ENCODE assay signal across 8 cellular contexts in genomic region chr2:162318280-162319222, GRCh38. TPM values are rescaled to one million over a fixed set of nuclear protein-coding genes. Genes with fewer than 3 reads are reported as not detected.
DNase-seq lines count a peak whose midpoint lies in the region; ATAC-seq, FAIRE-seq and TF ChIP-seq lines count a peak whose summit lies in the region.

Gene IFIH1, minus strand, starts transcription at chr2:162318684. Its CDS starts 377 bp downstream, at chr2:162318307.

- H3K4me1 Mint-ChIP-seq in activated naive CD8-positive, alpha-beta T cell treated with anti-CD3 and anti-CD28 coated beads, Interleukin-2, amount 10 ng/mL, durations not matched to agents 7 days and 5 days, result peaks cover 52% of the 10 kb centered on the region

- peak within 1 kb of the TSS; percentile 97 for H3K27ac Mint-ChIP-seq in activated naive CD8-positive, alpha-beta T cell treated with anti-CD3 and anti-CD28 coated beads, Interleukin-2, amount 10 ng/mL, durations not matched to agents 7 days and 5 days

- H3K4me1 ChIP-seq in pancreas (peaks cover 11 to 30% (median 17%) of the 10 kb centered on the region in 3 donors), tibial artery (peaks cover 0 to 31% (median 17%) of the 10 kb centered on the region in 4 donors)

- peak within 1 kb of the TSS; percentile 99 for H3K4me3 Mint-ChIP-seq in activated naive CD8-positive, alpha-beta T cell treated with anti-CD3 and anti-CD28 coated beads, Interleukin-2, amount 10 ng/mL, durations not matched to agents 7 days and 5 days

- POLR2A ChIA-PET in activated naive CD8-positive, alpha-beta T cell treated with anti-CD3 and anti-CD28 coated beads, Interleukin-2, amount 10 ng/mL, durations not matched to agents 7 days and 5 days (lab: Charles Lee), result interaction anchor here (0.6 to 2.2 kb wide), 9 partner anchors 9 to 1154 kb away, joined by 3 to 11 read pairs (median 4); partner anchors contain the start of genes GCA and PSMD14

- peak; percentile 81 for ATAC-seq in activated naive CD8-positive, alpha-beta T cell treated with anti-CD3 and anti-CD28 coated beads, Interleukin-2, amount 10 ng/mL, durations not matched to agents 7 days and 5 days (ENCODE audit: low read depth)
- peak; percentile 96 for ATAC-seq in Right ventricle myocardium inferior
- ATAC-seq in pancreas, result peak; percentile 92 to 95 (median 94)

- TF ChIP-seq CTCF in pancreas (IDR thresholded peaks at IDR 0.05), result no peak
- TF ChIP-seq CTCF in tibial artery (IDR thresholded peaks at IDR 0.05), result peak in 1 of 2 experiments; percentile 6

- intact Hi-C loops in Right ventricle myocardium inferior (cut with DNase I), result loop anchor here (2.0 kb wide), 1 partner anchor 26 kb away; the partner anchor contains the start of gene GCA
- intact Hi-C loops in pancreas (cut with DNase I), result no loop called here
- intact Hi-C loops in tibial artery (cut with DNase I; ENCODE audit: low total_unique reads), result no loop called here

- no peak for TF ChIP-seq POLR2A in H54 (IDR thresholded peaks at IDR 0.05; ENCODE audit: low read depth, low read length)

- H3K27me3 ChIP-seq in pancreas (no peaks in the 10 kb centered on the region), tibial artery (no peaks in the 10 kb centered on the region)

- WGBS in pancreas, 2 donors, result 0% methylated on average over 31 to 47 of the region's 47 CpGs

- peak within 1 kb of the TSS; percentile 78 to 97 (median 92) for H3K27ac ChIP-seq in pancreas
- peak within 1 kb of the TSS; percentile 74 to 88 for H3K27ac ChIP-seq in tibial artery

- H3K4me3 ChIP-seq in pancreas (peak within 1 kb of the TSS; percentile 72 to 96 (median 84)), tibial artery (peak within 1 kb of the TSS; percentile 73 to 77)

- H3K36me3 ChIP-seq in pancreas (no peaks in the 10 kb centered on the region), tibial artery (no peaks in the 10 kb centered on the region)

- H3K9me3 Mint-ChIP-seq in activated naive CD8-positive, alpha-beta T cell treated with anti-CD3 and anti-CD28 coated beads, Interleukin-2, amount 10 ng/mL, durations not matched to agents 7 days and 5 days, result no peaks in the 10 kb centered on the region

- H3K36me3 Mint-ChIP-seq in activated naive CD8-positive, alpha-beta T cell treated with anti-CD3 and anti-CD28 coated beads, Interleukin-2, amount 10 ng/mL, durations not matched to agents 7 days and 5 days, result peaks cover 20% of the 10 kb centered on the region

- no peaks in the 10 kb centered on the region for H3K27me3 Mint-ChIP-seq in activated naive CD8-positive, alpha-beta T cell treated with anti-CD3 and anti-CD28 coated beads, Interleukin-2, amount 10 ng/mL, durations not matched to agents 7 days and 5 days

- H3K9me3 ChIP-seq in pancreas (no peaks in the 10 kb centered on the region), tibial artery (no peaks in the 10 kb centered on the region)

- FAIRE-seq in H54 (lab: Jason Lieb, UNC), result peak; percentile 96
- no peak for FAIRE-seq in pancreas (lab: Jason Lieb, UNC)

- DNase-seq in GM03348 (ENCODE audit: low spot score), result peak; percentile 90
- peak; percentile 73 for DNase-seq in H54 (ENCODE audit: insufficient read length, low spot score)
- peak; percentile 88 for DNase-seq in LoVo (ENCODE audit: low spot score)
- peak; percentile 72 to 90 for DNase-seq in SW 1271 (lab: John Stamatoyannopoulos, UW)
- peak; percentile 71 for DNase-seq in activated naive CD8-positive, alpha-beta T cell treated with anti-CD3 and anti-CD28 coated beads, Interleukin-2, amount 10 ng/mL, durations not matched to agents 7 days and 5 days
- peak; percentile 89 for DNase-seq in Right ventricle myocardium inferior (ENCODE audit: missing footprints)
- peak; percentile 76 to 90 (median 83) for DNase-seq in pancreas
- DNase-seq in tibial artery, result peak; percentile 87 to 90

RNA-seq across cellular contexts. Expression of gene IFIH1, which starts in this region (rescaled TPM):
- 10 to 100 TPM; 45.9 to 50.4 TPM for total RNA-seq in activated naive CD8-positive, alpha-beta T cell treated with anti-CD3 and anti-CD28 coated beads, Interleukin-2, amount 10 ng/mL, durations not matched to agents 7 days and 5 days
- total RNA-seq in Right ventricle myocardium inferior (6.0 TPM), pancreas (10 to 100 TPM in 2 of 6 donors, 1 to 10 TPM in 4; 5.7 to 19.5 (median 7.6) TPM)
- 1 to 10 TPM; 6.2 to 8.5 TPM for polyA plus RNA-seq in pancreas

Comparison
In these comparisons a context has a peak if more than half of its experiments do, and no peak if none do; other contexts are left out.
1. Peak in every context shown above with its lines: DNase-seq, ATAC-seq, H3K4me3 ChIP-seq and H3K27ac ChIP-seq.